ENCODE assay signal across 17 cellular contexts in the genomic region with DNA sequence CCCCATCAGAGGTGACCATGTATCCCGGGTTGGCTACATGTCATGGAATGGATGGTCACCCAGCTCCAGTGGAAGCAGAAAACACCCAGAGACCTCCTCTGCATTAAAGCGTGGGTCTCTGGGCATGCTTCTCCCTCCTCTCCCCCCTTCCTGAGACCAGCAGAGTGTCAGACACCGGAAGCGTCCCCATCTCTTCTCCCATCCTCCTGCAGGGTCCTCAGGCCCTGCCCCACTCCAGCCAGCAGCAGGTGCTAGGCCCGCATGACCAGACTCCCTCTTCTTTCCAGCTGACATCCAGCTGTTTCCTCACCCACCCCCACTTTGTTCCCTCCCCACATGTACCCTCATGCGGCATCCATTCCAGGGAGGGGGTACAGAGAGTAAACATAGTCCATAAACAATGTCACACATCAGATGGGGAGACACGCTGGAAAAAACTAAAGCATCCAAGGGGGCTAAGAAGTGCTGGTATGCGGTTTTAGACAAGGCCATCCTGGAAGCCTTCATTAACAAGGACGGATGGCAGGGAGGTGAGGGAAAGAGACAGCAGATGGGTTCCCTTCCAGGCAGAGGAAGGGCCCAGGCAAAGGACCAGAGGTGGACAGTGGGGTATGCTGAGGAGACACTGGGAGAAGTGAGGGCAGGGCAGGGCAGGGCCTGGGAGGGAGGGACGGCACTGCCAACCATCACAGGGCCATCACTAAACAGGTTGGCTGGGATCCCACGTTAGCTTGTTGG. TPM values are rescaled to one million over a fixed set of nuclear protein-coding genes. Genes with fewer than 3 reads are reported as not detected.
A peak's percentile ranks its signal among the peaks of the same experiment; 100 is the strongest.
DNase-seq lines count a peak whose midpoint lies in the region; ATAC-seq and TF ChIP-seq lines count a peak whose summit lies in the region.
"Had no signal": no experiment of that assay in that cellular context is flagged by ENCODE, and none has a peak within 500 bp of the region (broad histone marks: within the 10 kb centered on the region; RNA-seq: fewer than 3 reads in every experiment).

No MANE protein-coding gene starts in this region.

- CTCF ChIA-PET in T-cell (lab: Charles Lee): no interaction called here

- H3K27me3 ChIP-seq in H7 (ENCODE audit: control insufficient read depth, insufficient read depth, low read length): no peaks in the 10 kb centered on the region; the same call in 1 of the 2 replicates
- H3K27me3 ChIP-seq: BLaER1 had no signal

- ATAC-seq in T-cell (replicated peaks in 1 of 4): no peak
- ATAC-seq: GM23338 had no signal

- H3K4me1 Mint-ChIP-seq in neural crest cell (peaks cover 9% of the 10 kb centered on the region), progenitor cell of endocrine pancreas (ENCODE audit: low read depth) (no peaks in the 10 kb centered on the region), T-cell (peaks cover 3 to 6% (median 5%) of the 10 kb centered on the region in 3 donors)

- H3K27me3 Mint-ChIP-seq in neural crest cell (ENCODE audit: low read depth) (peaks cover 34% of the 10 kb centered on the region), progenitor cell of endocrine pancreas (peaks cover 61% of the 10 kb centered on the region), T-cell (peaks cover 32 to 36% of the 10 kb centered on the region in 2 donors)

- H3K4me3 ChIP-seq in H7 (ENCODE audit: insufficient read depth, low read depth, low read length): no peak overlapping the region
- H3K4me3 ChIP-seq: BLaER1, GM23338 had no signal

- peak; percentile 27 for DNase-seq in activated effector memory CD4-positive, alpha-beta T cell treated with anti-CD3 and anti-CD28 coated beads, Interleukin-2, amount 50 U/mL, for 16 hours
- DNase-seq in activated effector memory CD4-positive, alpha-beta T cell treated with Interleukin-2 at 50 U/mL for 16 hours: no peak
- DNase-seq in H7 (peak; percentile 17), neural crest cell (ENCODE audit: low read depth, low spot score) (no peak), progenitor cell of endocrine pancreas (ENCODE audit: low spot score, unreplicated experiment) (no peak), inferior parietal cortex (ENCODE audit: extremely low spot score) (no peak), NCI-H524 (lab: John Stamatoyannopoulos, UW) (no peak), T-cell (no peak)
- DNase-seq: 8988T; AML-193; CD8-positive, alpha-beta memory T cell; DND-41; H9 had no signal

- H3K36me3 Mint-ChIP-seq in neural crest cell (ENCODE audit: low read depth) (no peaks in the 10 kb centered on the region), progenitor cell of endocrine pancreas (ENCODE audit: insufficient read depth) (no peaks in the 10 kb centered on the region), T-cell (no peaks in the 10 kb centered on the region)
- H3K36me3 Mint-ChIP-seq: CD8-positive, alpha-beta memory T cell had no signal

- peak overlapping the region; percentile 81 for H3K27ac Mint-ChIP-seq in neural crest cell (ENCODE audit: unreplicated experiment)
- peak overlapping the region; percentile 54 for H3K27ac Mint-ChIP-seq in progenitor cell of endocrine pancreas
- no peak overlapping the region for H3K27ac Mint-ChIP-seq in T-cell
- H3K27ac Mint-ChIP-seq: CD8-positive, alpha-beta memory T cell; GM23338 had no signal

- no peaks in the 10 kb centered on the region for H3K36me3 ChIP-seq in H7 (replicated peaks; ENCODE audit: control insufficient read depth, insufficient read depth, low read length)
- H3K36me3 ChIP-seq: BLaER1 had no signal

- no peaks in the 10 kb centered on the region for H3K9me3 Mint-ChIP-seq in neural crest cell
- H3K9me3 Mint-ChIP-seq in progenitor cell of endocrine pancreas (ENCODE audit: low read depth): no peaks in the 10 kb centered on the region
- no peaks in the 10 kb centered on the region for H3K9me3 Mint-ChIP-seq in T-cell
- H3K9me3 Mint-ChIP-seq: CD8-positive, alpha-beta memory T cell; GM23338; H9 had no signal

- no peak overlapping the region for H3K4me3 Mint-ChIP-seq in neural crest cell
- H3K4me3 Mint-ChIP-seq in progenitor cell of endocrine pancreas (ENCODE audit: low read depth): no peak overlapping the region
- no peak overlapping the region for H3K4me3 Mint-ChIP-seq in T-cell
- H3K4me3 Mint-ChIP-seq: CD8-positive, alpha-beta memory T cell; GM23338 had no signal

- POLR2A ChIA-PET in T-cell (lab: Charles Lee): no interaction called here

- TF ChIP-seq CTCF in neural crest cell (conservative IDR thresholded peaks at IDR 0.05) (no peak), progenitor cell of endocrine pancreas (IDR thresholded peaks at IDR 0.05; ENCODE audit: unreplicated experiment) (no peak)

RNA-seq across cellular contexts. Expression of a gene that starts 12.5 kb away (rescaled TPM):
- total RNA-seq in H7 (2014; rRNA removed; shearing (Covaris generic)): not detected in 2 replicates
- total RNA-seq in neural crest cell (16.7 and 17.9 TPM in 2 replicates), progenitor cell of endocrine pancreas (0.20 TPM in 1 of 2 replicates, not detected in the other), T-cell (not detected)
- total RNA-seq: Caco-2; CD8-positive, alpha-beta memory T cell; GM23338; H9; HT-29 had no signal

RNA-seq across cellular contexts. Expression of a gene that starts 16.2 kb away (rescaled TPM):
- total RNA-seq in H7 (2014; rRNA removed; shearing (Covaris generic)): not detected in 2 replicates
- 2.7 and 3.3 TPM in 2 replicates for total RNA-seq in neural crest cell
- 0.36 TPM in 1 of 2 replicates, not detected in the other for total RNA-seq in progenitor cell of endocrine pancreas
- total RNA-seq in T-cell: not detected
- total RNA-seq: CD8-positive, alpha-beta memory T cell; GM23338; H9; HT-29 had no signal

RNA-seq across cellular contexts. Expression of a gene that starts 58.7 kb away (rescaled TPM):
- 3.2 and 5.4 TPM in 2 replicates for total RNA-seq in H7 (2014; rRNA removed; shearing (Covaris generic))
- 19.7 and 23.0 TPM in 2 replicates for total RNA-seq in neural crest cell
- total RNA-seq in progenitor cell of endocrine pancreas: 30.2 and 35.0 TPM in 2 replicates
- total RNA-seq in T-cell: 10 to 100 TPM; 34.6 to 40.7 (median 39.1) TPM

Comparison
In these comparisons a context has a peak if more than half of its experiments do, and no peak if none do; other contexts are left out.
1. DNase-seq: peak in activated effector memory CD4-positive, alpha-beta T cell treated with anti-CD3 and anti-CD28 coated beads, Interleukin-2, amount 50 U/mL, for 16 hours (single experiment) and H7 (single experiment); none in activated effector memory CD4-positive, alpha-beta T cell treated with Interleukin-2 at 50 U/mL for 16 hours (single experiment), neural crest cell (single experiment), progenitor cell of endocrine pancreas (single experiment), inferior parietal cortex (single experiment), NCI-H524 (0 of 2) and T-cell (0 of 34).
2. H3K27ac Mint-ChIP-seq: peak in neural crest cell (single experiment) and progenitor cell of endocrine pancreas (single experiment); none in T-cell (0 of 2).
3. RNA of a gene that starts 12.5 kb away (total RNA-seq): 16.7 to 17.9 TPM in neural crest cell; 0.20 TPM in progenitor cell of endocrine pancreas, not detected in H7 and not detected in T-cell; every median in the first group is over 10 times any median in the second.